ENCODE assay signal across 1 cellular context in the genomic region with DNA sequence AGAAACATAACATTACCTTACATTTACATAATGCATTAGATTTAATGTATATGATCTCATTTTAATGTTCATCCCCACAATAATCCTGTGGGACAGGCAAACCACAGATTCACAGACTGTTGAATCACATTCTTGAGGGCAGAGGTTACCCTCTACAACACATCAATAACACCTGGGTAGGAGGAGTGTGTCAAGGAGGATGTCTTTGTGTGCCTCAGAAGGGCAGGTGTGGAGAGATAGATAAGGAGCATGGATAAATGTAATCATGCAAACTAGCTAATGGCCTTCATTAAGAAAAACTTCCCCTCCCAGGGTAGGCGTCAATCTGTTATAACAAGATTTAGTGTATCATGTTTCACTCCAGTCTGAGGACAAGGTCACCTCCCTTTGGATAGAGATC.
TF ChIP-seq lines count a peak whose summit lies in the region.

No MANE protein-coding gene starts in this region.

TF ChIP-seq in GM23338, 12 proteins besides CTCF, POLR2A, EP300 and RAD21 (continued from another document):
- TF ChIP-seq CREB1 (CRISPR knock-in tag; IDR thresholded peaks at IDR 0.05; ENCODE audit: low read depth) (no peak), NANOG (IDR thresholded peaks at IDR 0.05; ENCODE audit: borderline replicate concordance) (no peak), ZNF331 (CRISPR knock-in tag; IDR thresholded peaks at IDR 0.05; ENCODE audit: low read depth) (no peak), EZH2 (IDR thresholded peaks at IDR 0.05; ENCODE audit: low read depth, unreplicated experiment) (no peak), STAT1 (IDR thresholded peaks at IDR 0.05; ENCODE audit: unreplicated experiment) (no peak), ZNF114 (CRISPR knock-in tag; IDR thresholded peaks at IDR 0.05) (no peak), POLR2AphosphoS5 (IDR thresholded peaks at IDR 0.05; ENCODE audit: low read depth) (no peak), EZH2phosphoT487 (IDR thresholded peaks at IDR 0.05; ENCODE audit: unreplicated experiment) (no peak)
- TF ChIP-seq, protein P1, sequence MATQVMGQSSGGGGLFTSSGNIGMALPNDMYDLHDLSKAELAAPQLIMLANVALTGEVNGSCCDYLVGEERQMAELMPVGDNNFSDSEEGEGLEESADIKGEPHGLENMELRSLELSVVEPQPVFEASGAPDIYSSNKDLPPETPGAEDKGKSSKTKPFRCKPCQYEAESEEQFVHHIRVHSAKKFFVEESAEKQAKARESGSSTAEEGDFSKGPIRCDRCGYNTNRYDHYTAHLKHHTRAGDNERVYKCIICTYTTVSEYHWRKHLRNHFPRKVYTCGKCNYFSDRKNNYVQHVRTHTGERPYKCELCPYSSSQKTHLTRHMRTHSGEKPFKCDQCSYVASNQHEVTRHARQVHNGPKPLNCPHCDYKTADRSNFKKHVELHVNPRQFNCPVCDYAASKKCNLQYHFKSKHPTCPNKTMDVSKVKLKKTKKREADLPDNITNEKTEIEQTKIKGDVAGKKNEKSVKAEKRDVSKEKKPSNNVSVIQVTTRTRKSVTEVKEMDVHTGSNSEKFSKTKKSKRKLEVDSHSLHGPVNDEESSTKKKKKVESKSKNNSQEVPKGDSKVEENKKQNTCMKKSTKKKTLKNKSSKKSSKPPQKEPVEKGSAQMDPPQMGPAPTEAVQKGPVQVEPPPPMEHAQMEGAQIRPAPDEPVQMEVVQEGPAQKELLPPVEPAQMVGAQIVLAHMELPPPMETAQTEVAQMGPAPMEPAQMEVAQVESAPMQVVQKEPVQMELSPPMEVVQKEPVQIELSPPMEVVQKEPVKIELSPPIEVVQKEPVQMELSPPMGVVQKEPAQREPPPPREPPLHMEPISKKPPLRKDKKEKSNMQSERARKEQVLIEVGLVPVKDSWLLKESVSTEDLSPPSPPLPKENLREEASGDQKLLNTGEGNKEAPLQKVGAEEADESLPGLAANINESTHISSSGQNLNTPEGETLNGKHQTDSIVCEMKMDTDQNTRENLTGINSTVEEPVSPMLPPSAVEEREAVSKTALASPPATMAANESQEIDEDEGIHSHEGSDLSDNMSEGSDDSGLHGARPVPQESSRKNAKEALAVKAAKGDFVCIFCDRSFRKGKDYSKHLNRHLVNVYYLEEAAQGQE (IDR thresholded peaks at IDR 0.05; ENCODE audit: unreplicated experiment) = no peak
- TF ChIP-seq, protein P2, sequence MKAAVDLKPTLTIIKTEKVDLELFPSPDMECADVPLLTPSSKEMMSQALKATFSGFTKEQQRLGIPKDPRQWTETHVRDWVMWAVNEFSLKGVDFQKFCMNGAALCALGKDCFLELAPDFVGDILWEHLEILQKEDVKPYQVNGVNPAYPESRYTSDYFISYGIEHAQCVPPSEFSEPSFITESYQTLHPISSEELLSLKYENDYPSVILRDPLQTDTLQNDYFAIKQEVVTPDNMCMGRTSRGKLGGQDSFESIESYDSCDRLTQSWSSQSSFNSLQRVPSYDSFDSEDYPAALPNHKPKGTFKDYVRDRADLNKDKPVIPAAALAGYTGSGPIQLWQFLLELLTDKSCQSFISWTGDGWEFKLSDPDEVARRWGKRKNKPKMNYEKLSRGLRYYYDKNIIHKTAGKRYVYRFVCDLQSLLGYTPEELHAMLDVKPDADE (IDR thresholded peaks at IDR 0.05) = no peak
